ENCODE assay signal across 1 cellular context in genomic region chr11:73257342-73258103, GRCh38.
A peak's percentile ranks its signal among the peaks of the same experiment; 100 is the strongest.
TF ChIP-seq lines count a peak whose summit lies in the region.

No MANE protein-coding gene starts in this region.

TF ChIP-seq in SK-N-SH, 30 proteins besides CTCF, POLR2A, EP300 and RAD21 (continued from another document):
- TF ChIP-seq PBX3 (IDR thresholded peaks at IDR 0.05) (peak; percentile 71), MXI1 (IDR thresholded peaks at IDR 0.05; ENCODE audit: low read depth, low read length) (no peak), MAX (IDR thresholded peaks at IDR 0.05; ENCODE audit: low read depth) (peak; percentile 72), EZH2phosphoT487 (IDR thresholded peaks at IDR 0.05; ENCODE audit: borderline replicate concordance, low read depth) (no peak), USF1 (IDR thresholded peaks at IDR 0.05; ENCODE audit: borderline replicate concordance, low read depth) (no peak), RFX5 (IDR thresholded peaks at IDR 0.05; ENCODE audit: low read length) (no peak), SIN3A (IDR thresholded peaks at IDR 0.05; ENCODE audit: borderline replicate concordance, low read depth, low read length) (no peak), USF2 (IDR thresholded peaks at IDR 0.05; ENCODE audit: borderline replicate concordance, low read depth, low read length) (no peak), NRF1 (IDR thresholded peaks at IDR 0.05; ENCODE audit: low read depth, low read length) (no peak), TAF1 (IDR thresholded peaks at IDR 0.05; ENCODE audit: borderline replicate concordance, low read depth, low read length) (no peak), SMC3 (IDR thresholded peaks at IDR 0.05; ENCODE audit: low read depth, low read length) (no peak), FOXJ3 (CRISPR knock-in tag; IDR thresholded peaks at IDR 0.05) (no peak), REST (IDR thresholded peaks at IDR 0.05; ENCODE audit: low read depth, low read length) (0 out of 2 replicates have a peak, but pooled peaks have one; percentile 30), CHD2 (IDR thresholded peaks at IDR 0.05; ENCODE audit: low read length, partially characterized antibody) (no peak), RXRA (IDR thresholded peaks at IDR 0.05; ENCODE audit: borderline replicate concordance, low read depth) (no peak), ELF1 (IDR thresholded peaks at IDR 0.05) (peak; percentile 70), FOXM1 (IDR thresholded peaks at IDR 0.05; ENCODE audit: low read depth) (no peak), FOSL2 (IDR thresholded peaks at IDR 0.05; ENCODE audit: borderline replicate concordance, low read depth) (peak; percentile 56; the same call in 1 of the 2 replicates), MEF2A (IDR thresholded peaks at IDR 0.05; ENCODE audit: borderline replicate concordance, low read depth) (no peak), TCF12 (IDR thresholded peaks at IDR 0.05) (peak; percentile 57), IRF3 (IDR thresholded peaks at IDR 0.05; ENCODE audit: low read depth, low read length) (no peak), GATA2 (CRISPR knock-in tag; IDR thresholded peaks at IDR 0.05) (no peak), YY1 (IDR thresholded peaks at IDR 0.05; ENCODE audit: low read depth) (0 out of 2 replicates have a peak, but pooled peaks have one; percentile 41)
